In genomic region chr14:63039800-63040380, GRCh38 we compare ENCODE assay signal across 8 cellular contexts. TPM values are rescaled to one million over a fixed set of nuclear protein-coding genes. Genes with fewer than 3 reads are reported as not detected.
A peak's percentile ranks its signal among the peaks of the same experiment; 100 is the strongest.
DNase-seq lines count a peak whose midpoint lies in the region; ATAC-seq and TF ChIP-seq lines count a peak whose summit lies in the region.

No MANE protein-coding gene starts in this region.

- DNase-seq in NCI-H187 treated with DMSO at 0.1 percent for 48 hours (lab: John Stamatoyannopoulos, UW) (peak; percentile 8), NCI-H187 (lab: John Stamatoyannopoulos, UW) (no peak), NCI-H69 (lab: John Stamatoyannopoulos, UW) (peak; percentile 70), epithelial cell of prostate (ENCODE audit: low read depth, low spot score) (peak; percentile 61), smooth muscle cell (lab: John Stamatoyannopoulos, UW; ENCODE audit: unreplicated experiment) (no peak), left ventricle myocardium superior (no peak)
- no peak for DNase-seq in activated naive CD4-positive, alpha-beta T cell treated with Interleukin-2 at 50 U/mL for 16 hours

- H3K27ac ChIP-seq in epithelial cell of prostate (no peak overlapping the region), smooth muscle cell (ENCODE audit: low read depth) (no peak overlapping the region)

- no peaks in the 10 kb centered on the region for H3K36me3 ChIP-seq in smooth muscle cell (ENCODE audit: low read depth)

- intact Hi-C loops in left ventricle myocardium superior (cut with micrococcal nuclease), result no loop called here

- H3K27me3 ChIP-seq in smooth muscle cell (ENCODE audit: low read depth), result peaks cover 45% of the 10 kb centered on the region

- H3K4me3 ChIP-seq in smooth muscle cell, result no peak overlapping the region

- H3K9ac ChIP-seq in smooth muscle cell (ENCODE audit: low read depth), result no peak overlapping the region

- peaks cover 5% of the 10 kb centered on the region for H3K4me1 ChIP-seq in smooth muscle cell (ENCODE audit: low read depth)

- ATAC-seq in GM21825 (IDR thresholded peaks at IDR 0.05; ENCODE audit: unreplicated experiment) (no peak), left ventricle myocardium superior (no peak)

- WGBS in smooth muscle cell (ENCODE audit: low lambda C conversion rate), result 5% methylated on average over 3 of the region's 3 CpGs

- no peaks in the 10 kb centered on the region for H3F3A ChIP-seq in smooth muscle cell (ENCODE audit: low read depth)

- H3K79me2 ChIP-seq in smooth muscle cell (ENCODE audit: low read depth), result no peaks in the 10 kb centered on the region

- H4K20me1 ChIP-seq in smooth muscle cell (ENCODE audit: low read depth), result no peaks in the 10 kb centered on the region

- no peak overlapping the region for H2AFZ ChIP-seq in smooth muscle cell (ENCODE audit: low read depth)

- no peaks in the 10 kb centered on the region for H3K9me3 ChIP-seq in smooth muscle cell (replicated peaks; ENCODE audit: low read depth)

- no peak overlapping the region for H3K4me2 ChIP-seq in smooth muscle cell

- peak; percentile 51 for TF ChIP-seq CTCF in smooth muscle cell (IDR thresholded peaks at IDR 0.05; ENCODE audit: borderline replicate concordance, insufficient read depth, poor library complexity, severe bottlenecking)

RNA-seq across cellular contexts. Expression of gene KCNH5, which starts 5.4 kb away (rescaled TPM):
- 0.54 and 1.2 TPM in 2 replicates for total RNA-seq in smooth muscle cell
- polyA plus RNA-seq in smooth muscle cell, result 0.01 and 0.03 TPM in 2 replicates
- 0.22 TPM for total RNA-seq in left ventricle myocardium superior

Comparison
In these comparisons a context has a peak if more than half of its experiments do, and no peak if none do; other contexts are left out.
1. DNase-seq: peak in NCI-H187 treated with DMSO at 0.1 percent for 48 hours (single experiment), NCI-H69 (single experiment) and epithelial cell of prostate (single experiment); none in NCI-H187 (0 of 2), smooth muscle cell (single experiment), activated naive CD4-positive, alpha-beta T cell treated with Interleukin-2 at 50 U/mL for 16 hours (single experiment) and left ventricle myocardium superior (single experiment).